Comparison of ENCODE assay signal across 30 cellular contexts in genomic region chr6:136701011-136701410, GRCh38.
A peak's percentile ranks its signal among the peaks of the same experiment; 100 is the strongest.
DNase-seq lines count a peak whose midpoint lies in the region; ATAC-seq, FAIRE-seq and TF ChIP-seq lines count a peak whose summit lies in the region.
"Had no signal": no experiment of that assay in that cellular context is flagged by ENCODE, and none has a peak within 500 bp of the region (broad histone marks: within the 10 kb centered on the region; RNA-seq: fewer than 3 reads in every experiment).

No MANE protein-coding gene starts in this region.

- no peak for TF ChIP-seq POLR2A in K562 (conservative IDR thresholded peaks at IDR 0.05)

- H3K27me3 Mint-ChIP-seq in stimulated activated naive B cell treated with anti-CD40 and anti-IgM and Interleukin-4, amounts not matched to agents 10 μg/mL and 1 μg/mL and 100 μg/mL, for 72 hours = no peaks in the 10 kb centered on the region
- H3K27me3 Mint-ChIP-seq: naive B cell, type B pancreatic cell had no signal

- no peak overlapping the region for H3K4me3 Mint-ChIP-seq in stimulated activated naive B cell treated with anti-CD40 and anti-IgM and Interleukin-4, amounts not matched to agents 10 μg/mL and 1 μg/mL and 100 μg/mL, for 72 hours
- H3K4me3 Mint-ChIP-seq: endodermal cell; naive B cell; T-helper 2 cell treated with Interferon-gamma antibody and Interleukin-4, amounts not matched to agents 5 μg/mL and 100 μg/mL, for 36 hours had no signal

- H3K4me3 ChIP-seq in K562 = no peak overlapping the region
- H3K4me3 ChIP-seq: BLaER1, breast epithelium, esophagus squamous epithelium, right atrium auricular region had no signal

- peaks cover 15% of the 10 kb centered on the region; the same call in 1 of the 3 replicates for H3K36me3 ChIP-seq in K562 (ENCODE audit: control insufficient read depth, insufficient read depth, low read length)
- H3K36me3 ChIP-seq: BLaER1, breast epithelium, right atrium auricular region, WERI-Rb-1 had no signal

- no TSS peak for BruUV-seq in K562 (replicated peaks; lab: Mats Ljungman, UMichigan)

- FAIRE-seq in K562 (lab: Jason Lieb, UNC) = no peak
- FAIRE-seq: D721Med, HepG2 had no signal

- no peaks in the 10 kb centered on the region for H3K9me1 ChIP-seq in K562 (ENCODE audit: control insufficient read depth, insufficient read depth, low read length)

- no peaks in the 10 kb centered on the region for H3K4me1 ChIP-seq in K562 (replicated peaks in 1 of 2; ENCODE audit: control insufficient read depth in 2 of 2, insufficient read depth in 2 of 2, low read length in 2 of 2)
- H3K4me1 ChIP-seq: breast epithelium, right atrium auricular region had no signal

- intact Hi-C loops in K562 (cut with micrococcal nuclease) = no loop called here

- no peak for TF ChIP-seq RAD21 in K562 (CRISPR knock-in tag; conservative IDR thresholded peaks at IDR 0.05 in 1 of 2, IDR thresholded peaks at IDR 0.05 in 1 of 2)

- no peak overlapping the region for H3K9ac ChIP-seq in K562 (ENCODE audit: insufficient read depth in 1 of 2, low read depth in 2 of 2, low read length in 2 of 2)
- H3K9ac ChIP-seq: BLaER1, SK-N-SH had no signal

- no peaks in the 10 kb centered on the region for H3K9me3 Mint-ChIP-seq in stimulated activated naive B cell treated with anti-CD40 and anti-IgM and Interleukin-4, amounts not matched to agents 10 μg/mL and 1 μg/mL and 100 μg/mL, for 72 hours
- H3K9me3 Mint-ChIP-seq: endodermal cell; naive B cell; T-helper 2 cell treated with Interferon-gamma antibody and Interleukin-4, amounts not matched to agents 5 μg/mL and 100 μg/mL, for 36 hours; type B pancreatic cell had no signal

- peaks cover 5 to 32% of the 10 kb centered on the region in 2 donors for H3K36me3 Mint-ChIP-seq in stimulated activated naive B cell treated with anti-CD40 and anti-IgM and Interleukin-4, amounts not matched to agents 10 μg/mL and 1 μg/mL and 100 μg/mL, for 72 hours
- H3K36me3 Mint-ChIP-seq: type B pancreatic cell had no signal

- H3K27ac Mint-ChIP-seq in stimulated activated naive B cell treated with anti-CD40 and anti-IgM and Interleukin-4, amounts not matched to agents 10 μg/mL and 1 μg/mL and 100 μg/mL, for 72 hours = peak overlapping the region; percentile 20
- H3K27ac Mint-ChIP-seq: endodermal cell; T-helper 2 cell treated with Interferon-gamma antibody and Interleukin-4, amounts not matched to agents 5 μg/mL and 100 μg/mL, for 36 hours had no signal

- H2AFZ ChIP-seq in K562 (ENCODE audit: low read depth, low read length) = no peak overlapping the region

- no peaks in the 10 kb centered on the region for H4K20me1 ChIP-seq in K562 (replicated peaks; ENCODE audit: control insufficient read depth, insufficient read depth, low read length)
- H4K20me1 ChIP-seq: BLaER1 had no signal

- H3K27ac ChIP-seq in K562 (ENCODE audit: extremely low read depth, low read depth, low read length) = no peak overlapping the region
- H3K27ac ChIP-seq: BLaER1, breast epithelium, esophagus squamous epithelium, HL-60, right atrium auricular region, WERI-Rb-1 had no signal

- no peaks in the 10 kb centered on the region for H3K9me3 ChIP-seq in K562 (replicated peaks; ENCODE audit: control insufficient read depth, insufficient read depth, low read depth, low read length)
- H3K9me3 ChIP-seq: BLaER1, breast epithelium, esophagus squamous epithelium, right atrium auricular region, SK-N-SH had no signal

- TF ChIP-seq CTCF in K562 (IDR thresholded peaks at IDR 0.05 in 2 of 3, conservative IDR thresholded peaks at IDR 0.05 in 1 of 3; ENCODE audit: insufficient read depth in 2 of 3, low read depth in 1 of 3, low read length in 3 of 3) = no peak

- no peaks in the 10 kb centered on the region for H3K79me2 ChIP-seq in K562 (ENCODE audit: control insufficient read depth, insufficient read depth, low read length)

- in situ Hi-C loops in K562 (cut with MboI) = no loop called here

- H3K4me1 Mint-ChIP-seq in stimulated activated naive B cell treated with anti-CD40 and anti-IgM and Interleukin-4, amounts not matched to agents 10 μg/mL and 1 μg/mL and 100 μg/mL, for 72 hours = peaks cover 7 to 12% of the 10 kb centered on the region in 2 donors
- H3K4me1 Mint-ChIP-seq: endodermal cell had no signal

- WGBS in K562 (ENCODE audit: insufficient coverage, low coverage, missing lambda C conversion rate) = 30% methylated on average over 3 of the region's 3 CpGs

- CTCF ChIA-PET in K562 (lab: Yijun Ruan, JAX; ENCODE audit: low intra/inter-chr PET ratio) = no interaction called here

- no peaks in the 10 kb centered on the region; a peak in 1 of 5 replicates for H3K27me3 ChIP-seq in K562 (ENCODE audit: control insufficient read depth in 2 of 2, insufficient read depth in 2 of 2, low read length in 2 of 2)
- H3K27me3 ChIP-seq: BLaER1, breast epithelium, esophagus squamous epithelium, right atrium auricular region had no signal

- no peak overlapping the region for H3K4me2 ChIP-seq in K562 (ENCODE audit: insufficient read depth, low read length)
- H3K4me2 ChIP-seq: BLaER1, SK-N-SH had no signal

- peak; percentile 60 for DNase-seq in NCI-H748 (lab: John Stamatoyannopoulos, UW; ENCODE audit: unreplicated experiment)
- no peak for DNase-seq in NCI-H748 treated with DMSO at 0.1 percent for 48 hours (lab: John Stamatoyannopoulos, UW)
- peak; percentile 11 to 63 for DNase-seq in NCI-H2081 (lab: John Stamatoyannopoulos, UW)
- DNase-seq in K562 (ENCODE audit: extremely low read depth in 1 of 4, low spot score in 3 of 4) = no peak
- DNase-seq in stimulated activated naive B cell treated with anti-CD40 and anti-IgM and Interleukin-4, amounts not matched to agents 10 μg/mL and 1 μg/mL and 100 μg/mL, for 72 hours = no peak
- no peak for DNase-seq in activated CD4-positive, alpha-beta T cell treated with anti-CD3 and anti-CD28 coated beads, Interleukin-2, amount 50 U/mL, for 1 hour
- DNase-seq: activated CD4-positive, alpha-beta T cell treated with anti-CD3 and anti-CD28 coated beads, Interleukin-2, amount 50 U/mL, for 48 hours; activated naive CD4-positive, alpha-beta T cell; cortex of kidney; endodermal cell; esophagus squamous epithelium; H7; mesendoderm; naive B cell; NCI-H1105; NCI-H226; occipital lobe; SK-N-SH; stimulated activated CD4-positive, alpha-beta T cell treated with anti-CD3 and anti-CD28 coated beads, Interleukin-12 subunit alpha, Interleukin-12 subunit beta, amount 100 ng/mL, for 4 hours; WERI-Rb-1 had no signal

- no peak for TF ChIP-seq EP300 in K562 (IDR thresholded peaks at IDR 0.05; ENCODE audit: low read length)

- POLR2A ChIA-PET in K562 (lab: Yijun Ruan, JAX) = interaction anchor here (1.1 kb wide), 1 partner anchor 10 kb away, joined by 3 read pairs; no protein-coding TSS in a partner anchor

- peak; percentile 47; the same call in 1 of the 3 replicates for ATAC-seq in K562
- peak; percentile 23 to 46 for ATAC-seq in stimulated activated naive B cell treated with anti-CD40 and anti-IgM and Interleukin-4, amounts not matched to agents 10 μg/mL and 1 μg/mL and 100 μg/mL, for 72 hours (replicated peaks)
- ATAC-seq in GM18909 (IDR thresholded peaks at IDR 0.05; ENCODE audit: poor library complexity, unreplicated experiment) = no peak
- no peak for ATAC-seq in GM21367 (IDR thresholded peaks at IDR 0.05; ENCODE audit: unreplicated experiment)
- ATAC-seq: HepG2 had no signal

TF ChIP-seq in K562, 482 proteins besides CTCF, POLR2A, EP300 and RAD21:
- TF ChIP-seq ZBTB12 (CRISPR knock-in tag; IDR thresholded peaks at IDR 0.05) = no peak
- no peak for TF ChIP-seq ZNF511 (CRISPR knock-in tag; IDR thresholded peaks at IDR 0.05)
- no peak for TF ChIP-seq ELK1 (CRISPR knock-in tag; IDR thresholded peaks at IDR 0.05)
- no peak for TF ChIP-seq POLR2H (tag; IDR thresholded peaks at IDR 0.05; ENCODE audit: low read depth)
- no peak for TF ChIP-seq ESRRA (IDR thresholded peaks at IDR 0.05; ENCODE audit: borderline replicate concordance, low read depth)
- TF ChIP-seq GATA2 (CRISPR knock-in tag; IDR thresholded peaks at IDR 0.05) = no peak
- TF ChIP-seq ZNF444 (CRISPR knock-in tag; IDR thresholded peaks at IDR 0.05) = no peak
- no peak for TF ChIP-seq MECOM (CRISPR knock-in tag; IDR thresholded peaks at IDR 0.05)
- TF ChIP-seq ZBTB17 (CRISPR knock-in tag; IDR thresholded peaks at IDR 0.05) = no peak
- no peak for TF ChIP-seq SMARCA5 (IDR thresholded peaks at IDR 0.05)
TF ChIP-seq in K562: peak in this region for 0.

Comparison
In these comparisons a context has a peak if more than half of its experiments do, and no peak if none do; other contexts are left out.
1. DNase-seq: peak in NCI-H748 (single experiment) and NCI-H2081 (2 of 2); none in NCI-H748 treated with DMSO at 0.1 percent for 48 hours (single experiment), K562 (0 of 4), stimulated activated naive B cell treated with anti-CD40 and anti-IgM and Interleukin-4, amounts not matched to agents 10 μg/mL and 1 μg/mL and 100 μg/mL, for 72 hours (single experiment) and activated CD4-positive, alpha-beta T cell treated with anti-CD3 and anti-CD28 coated beads, Interleukin-2, amount 50 U/mL, for 1 hour (single experiment).
2. ATAC-seq: peak in K562 (single experiment) and stimulated activated naive B cell treated with anti-CD40 and anti-IgM and Interleukin-4, amounts not matched to agents 10 μg/mL and 1 μg/mL and 100 μg/mL, for 72 hours (2 of 2); none in GM18909 (single experiment) and GM21367 (single experiment).